Comparison of ENCODE assay signal across 18 cellular contexts in genomic region chr2:8437228-8437948, GRCh38.
DNase-seq lines count a peak whose midpoint lies in the region; ATAC-seq, FAIRE-seq and TF ChIP-seq lines count a peak whose summit lies in the region.
"Had no signal": no experiment of that assay in that cellular context is flagged by ENCODE, and none has a peak within 500 bp of the region (broad histone marks: within the 10 kb centered on the region; RNA-seq: fewer than 3 reads in every experiment).

No MANE protein-coding gene starts in this region.

- no peaks in the 10 kb centered on the region for H3K36me3 Mint-ChIP-seq in astrocyte (ENCODE audit: low read depth, unreplicated experiment)
- H3K36me3 Mint-ChIP-seq: naive thymus-derived CD8-positive, alpha-beta T cell had no signal

- H3K79me2 ChIP-seq in astrocyte (ENCODE audit: insufficient read depth, low read length) = no peaks in the 10 kb centered on the region

- no peaks in the 10 kb centered on the region for H3K36me3 ChIP-seq in astrocyte (ENCODE audit: insufficient read depth, low read length)
- H3K36me3 ChIP-seq: lower lobe of right lung, vagina had no signal

- H3K9ac ChIP-seq in astrocyte (ENCODE audit: low read length) = no peak overlapping the region
- H3K9ac ChIP-seq: KMS-11 had no signal

- H3K27ac ChIP-seq in HL-60 (replicated peaks) = peak overlapping the region; percentile 85; the same call in 1 of the 2 replicates
- no peak overlapping the region for H3K27ac ChIP-seq in astrocyte (ENCODE audit: low read depth, low read length)
- H3K27ac ChIP-seq: KMS-11, lower lobe of right lung, vagina had no signal

- H3K4me1 Mint-ChIP-seq in astrocyte (ENCODE audit: low read depth, unreplicated experiment) = no peaks in the 10 kb centered on the region

- no peaks in the 10 kb centered on the region for H4K20me1 ChIP-seq in astrocyte (ENCODE audit: insufficient read depth, low read length)

- no peaks in the 10 kb centered on the region for H3K4me1 ChIP-seq in astrocyte (ENCODE audit: insufficient read depth, low read length)
- H3K4me1 ChIP-seq: vagina had no signal

- no peak for TF ChIP-seq CTCF in HL-60 (IDR thresholded peaks at IDR 0.05; ENCODE audit: insufficient read depth, low read length)
- no peak for TF ChIP-seq CTCF in astrocyte (IDR thresholded peaks at IDR 0.05; ENCODE audit: insufficient read depth, low read depth, low read length)

- no peak overlapping the region for H2AFZ ChIP-seq in astrocyte (ENCODE audit: low read depth, low read length)

- H3K4me2 ChIP-seq in astrocyte (ENCODE audit: low read length) = no peak overlapping the region
- H3K4me2 ChIP-seq: KMS-11 had no signal

- ATAC-seq in GM18867 (IDR thresholded peaks at IDR 0.05; ENCODE audit: unreplicated experiment) (no peak), HG02571 (IDR thresholded peaks at IDR 0.05; ENCODE audit: unreplicated experiment) (no peak)
- ATAC-seq: activated naive CD4-positive, alpha-beta T cell treated with anti-CD3 and anti-CD28 coated beads, Interleukin-2, amount 50 U/mL, for 72 hours; HCT116; lower lobe of right lung; naive thymus-derived CD8-positive, alpha-beta T cell; T-cell had no signal

- no peak overlapping the region for H3K4me3 Mint-ChIP-seq in astrocyte (ENCODE audit: unreplicated experiment)
- H3K4me3 Mint-ChIP-seq: naive thymus-derived CD8-positive, alpha-beta T cell; T-cell had no signal

- peaks cover 11% of the 10 kb centered on the region for H3K9me3 Mint-ChIP-seq in astrocyte (ENCODE audit: unreplicated experiment)
- H3K9me3 Mint-ChIP-seq: naive thymus-derived CD8-positive, alpha-beta T cell; T-cell had no signal

- H3K27me3 ChIP-seq in HL-60 (ENCODE audit: insufficient read depth, poor library complexity, severe bottlenecking) (no peaks in the 10 kb centered on the region), astrocyte (ENCODE audit: insufficient read depth, low read length) (no peaks in the 10 kb centered on the region)
- H3K27me3 ChIP-seq: vagina had no signal

- DNase-seq in DMS79 (lab: John Stamatoyannopoulos, UW) (peak; percentile 3), HL-60 (ENCODE audit: low read depth in 1 of 2, low spot score in 1 of 2) (no peak), astrocyte (ENCODE audit: low read depth) (peak; percentile 15), islet precursor cell (peak; percentile 32), GM19239 (ENCODE audit: insufficient read length, low spot score) (no peak)
- DNase-seq: COR-L47; lower lobe of right lung; naive thymus-derived CD8-positive, alpha-beta T cell; NCI-H1105 treated with DMSO at 0.1 percent for 48 hours; NCI-H2227 treated with DMSO at 0.1 percent for 48 hours; stimulated activated CD8-positive, alpha-beta memory T cell treated with anti-CD3 and anti-CD28 coated beads, Interleukin-4, amount 100 ng/mL, for 48 hours; T-cell had no signal

- FAIRE-seq in astrocyte (lab: Jason Lieb, UNC) (no peak), GM19239 (lab: Jason Lieb, UNC) (no peak)

- H3K27ac Mint-ChIP-seq in astrocyte (ENCODE audit: unreplicated experiment) = no peak overlapping the region
- H3K27ac Mint-ChIP-seq: activated naive CD4-positive, alpha-beta T cell treated with anti-CD3 and anti-CD28 coated beads, Interleukin-2, amount 50 U/mL, for 72 hours; T-cell had no signal

- no peaks in the 10 kb centered on the region for H3K9me3 ChIP-seq in astrocyte (ENCODE audit: insufficient read depth, low read depth, low read length)
- H3K9me3 ChIP-seq: lower lobe of right lung, vagina had no signal

- peaks cover 7% of the 10 kb centered on the region for H3K27me3 Mint-ChIP-seq in astrocyte (ENCODE audit: low read depth, unreplicated experiment)

- H3K4me3 ChIP-seq in HL-60 (replicated peaks; ENCODE audit: insufficient read depth, low read length) (no peak overlapping the region), astrocyte (ENCODE audit: insufficient read depth, low read depth, low read length) (no peak overlapping the region)
- H3K4me3 ChIP-seq: lower lobe of right lung, vagina had no signal

Comparison
In these comparisons a context has a peak if more than half of its experiments do, and no peak if none do; other contexts are left out.
1. DNase-seq: peak in DMS79 (single experiment), astrocyte (single experiment) and islet precursor cell (single experiment); none in HL-60 (0 of 2) and GM19239 (single experiment).